Comparison of ENCODE assay signal across 28 cellular contexts in the genomic region with DNA sequence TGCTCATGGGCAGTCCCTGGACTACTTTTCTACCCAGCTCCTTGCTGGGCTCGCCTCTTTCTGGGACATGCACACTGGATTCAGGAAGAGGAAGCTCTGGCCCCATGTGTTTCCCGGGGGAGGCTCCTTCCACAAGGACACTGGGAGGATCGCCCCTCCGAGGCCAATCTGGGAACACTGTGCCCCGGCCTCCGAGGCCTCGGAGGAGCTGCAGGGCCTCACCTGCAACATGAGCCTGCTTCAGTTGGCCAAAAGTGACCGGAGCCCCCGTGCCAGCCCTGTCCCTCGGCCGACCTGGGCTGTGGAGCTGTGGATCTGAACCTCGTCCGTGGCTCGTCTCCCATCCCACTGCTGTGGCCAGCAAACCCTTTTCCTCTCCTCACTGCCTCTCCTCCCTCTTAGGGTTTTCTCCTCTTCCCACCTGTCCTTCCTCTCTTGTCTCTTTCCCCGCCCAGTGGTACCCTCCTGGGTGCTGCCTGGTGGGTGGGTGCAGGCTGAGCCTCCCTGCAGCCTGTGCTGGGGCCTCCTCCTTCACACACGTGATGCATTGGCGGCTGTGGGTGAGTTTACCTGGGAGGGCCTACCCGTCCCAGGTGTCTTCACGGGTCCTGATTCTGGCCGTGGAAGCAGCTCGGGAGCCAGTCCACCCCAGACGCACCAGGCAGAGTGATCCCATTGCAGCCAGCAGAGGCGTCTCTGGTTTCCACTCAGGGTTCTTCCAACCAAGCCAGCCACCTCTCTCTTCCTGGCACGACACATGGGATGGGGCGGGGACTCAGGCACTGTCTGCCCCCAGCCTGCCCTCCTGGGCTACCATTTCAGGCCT.
"Had no signal": no experiment of that assay in that cellular context is flagged by ENCODE, and none has a peak within 500 bp of the region (broad histone marks: within the 10 kb centered on the region; RNA-seq: fewer than 3 reads in every experiment).

No MANE protein-coding gene starts in this region.

- ATAC-seq: activated CD8-positive, alpha-beta T cell treated with anti-CD3 and anti-CD28 coated beads, Interleukin-2, amount 10 ng/mL, durations not matched to agents 7 days and 5 days; effector memory CD8-positive, alpha-beta T cell; esophagus mucosa; psoas muscle; stimulated activated memory B cell treated with anti-CD40 and anti-IgM and Interleukin-4, amounts not matched to agents 10 μg/mL and 1 μg/mL and 100 μg/mL, for 72 hours had no signal

- H3K9me3 ChIP-seq: lower lobe of right lung, ovary, psoas muscle, right atrium auricular region, stomach, suprapubic skin, tibial nerve, uterus had no signal

- H3K9me3 Mint-ChIP-seq: activated naive CD4-positive, alpha-beta T cell treated with anti-CD3 and anti-CD28 coated beads, Interleukin-2, amount 50 U/mL, for 24 hours; activated T-helper 1 cell treated with anti-CD3 and anti-CD28 coated beads, Interleukin-12 subunit alpha, Interleukin-12 subunit beta, Interleukin-2, Interleukin-4 antibody, amounts not matched to agents 30 ng/mL and 10 ng/mL and 1 ng/mL, durations not matched to agents 14 hours and 24 hours and 36 hours; effector memory CD8-positive, alpha-beta T cell; naive B cell; stimulated activated memory B cell treated with anti-CD40 and anti-IgM and Interleukin-4, amounts not matched to agents 10 μg/mL and 1 μg/mL and 100 μg/mL, for 72 hours had no signal

- H3K36me3 ChIP-seq: lower lobe of right lung, ovary, right atrium auricular region, stomach, suprapubic skin, tibial nerve, uterus had no signal

- H3K27ac ChIP-seq: lower lobe of right lung, ovary, psoas muscle, right atrium auricular region, stomach, suprapubic skin, tibial nerve, uterus had no signal

- H3K4me1 ChIP-seq: lower lobe of right lung, psoas muscle, right atrium auricular region, stomach, suprapubic skin, tibial nerve, uterus had no signal

- H3K27ac Mint-ChIP-seq: activated CD8-positive, alpha-beta T cell treated with anti-CD3 and anti-CD28 coated beads, Interleukin-2, amount 10 ng/mL, durations not matched to agents 7 days and 5 days; activated naive CD4-positive, alpha-beta T cell treated with anti-CD3 and anti-CD28 coated beads, Interleukin-2, amount 50 U/mL, for 24 hours; activated T-helper 1 cell treated with anti-CD3 and anti-CD28 coated beads, Interleukin-12 subunit alpha, Interleukin-12 subunit beta, Interleukin-2, Interleukin-4 antibody, amounts not matched to agents 30 ng/mL and 10 ng/mL and 1 ng/mL, durations not matched to agents 14 hours and 24 hours and 36 hours; brain; effector memory CD8-positive, alpha-beta T cell; naive B cell; stimulated activated memory B cell treated with anti-CD40 and anti-IgM and Interleukin-4, amounts not matched to agents 10 μg/mL and 1 μg/mL and 100 μg/mL, for 72 hours had no signal

- H3K4me3 Mint-ChIP-seq: activated CD8-positive, alpha-beta T cell treated with anti-CD3 and anti-CD28 coated beads, Interleukin-2, amount 10 ng/mL, durations not matched to agents 7 days and 5 days; activated naive CD4-positive, alpha-beta T cell treated with anti-CD3 and anti-CD28 coated beads, Interleukin-2, amount 50 U/mL, for 24 hours; activated T-helper 1 cell treated with anti-CD3 and anti-CD28 coated beads, Interleukin-12 subunit alpha, Interleukin-12 subunit beta, Interleukin-2, Interleukin-4 antibody, amounts not matched to agents 30 ng/mL and 10 ng/mL and 1 ng/mL, durations not matched to agents 14 hours and 24 hours and 36 hours; brain; effector memory CD8-positive, alpha-beta T cell; naive B cell; stimulated activated memory B cell treated with anti-CD40 and anti-IgM and Interleukin-4, amounts not matched to agents 10 μg/mL and 1 μg/mL and 100 μg/mL, for 72 hours had no signal

- H3K4me1 Mint-ChIP-seq: activated naive CD4-positive, alpha-beta T cell treated with anti-CD3 and anti-CD28 coated beads, Interleukin-2, amount 50 U/mL, for 24 hours; brain; stimulated activated memory B cell treated with anti-CD40 and anti-IgM and Interleukin-4, amounts not matched to agents 10 μg/mL and 1 μg/mL and 100 μg/mL, for 72 hours had no signal

- FAIRE-seq: colon, endothelial cell of umbilical vein had no signal

- DNase-seq: activated CD4-positive, alpha-beta T cell treated with anti-CD3 and anti-CD28 coated beads for 1 hour; activated CD4-positive, alpha-beta T cell treated with anti-CD3 and anti-CD28 coated beads, Interleukin-2, amount 50 U/mL, for 1 hour; activated CD8-positive, alpha-beta T cell treated with anti-CD3 and anti-CD28 coated beads, Interleukin-2, amount 10 ng/mL, durations not matched to agents 7 days and 5 days; activated gamma-delta T cell; aorta; effector memory CD8-positive, alpha-beta T cell; foreskin melanocyte; hippocampal formation; lower lobe of right lung; mesendoderm; naive B cell; ovary; stimulated activated CD4-positive, alpha-beta T cell treated with anti-CD3 and anti-CD28 coated beads, Interleukin-12 subunit alpha, Interleukin-12 subunit beta, amount 100 ng/mL, for 4 hours; stimulated activated CD4-positive, alpha-beta T cell treated with anti-CD3 and anti-CD28 coated beads, Interleukin-1b, Interleukin-23, amount 100 ng/mL, for 48 hours; stomach; T-helper 1 cell; uterus had no signal

- H3K4me3 ChIP-seq: lower lobe of right lung, ovary, psoas muscle, right atrium auricular region, stomach, suprapubic skin, tibial nerve, uterus had no signal

- H3K36me3 Mint-ChIP-seq: activated naive CD4-positive, alpha-beta T cell treated with anti-CD3 and anti-CD28 coated beads, Interleukin-2, amount 50 U/mL, for 24 hours; naive B cell; stimulated activated memory B cell treated with anti-CD40 and anti-IgM and Interleukin-4, amounts not matched to agents 10 μg/mL and 1 μg/mL and 100 μg/mL, for 72 hours had no signal
